22 cellular contexts compared by ENCODE assay signal in the genomic region with DNA sequence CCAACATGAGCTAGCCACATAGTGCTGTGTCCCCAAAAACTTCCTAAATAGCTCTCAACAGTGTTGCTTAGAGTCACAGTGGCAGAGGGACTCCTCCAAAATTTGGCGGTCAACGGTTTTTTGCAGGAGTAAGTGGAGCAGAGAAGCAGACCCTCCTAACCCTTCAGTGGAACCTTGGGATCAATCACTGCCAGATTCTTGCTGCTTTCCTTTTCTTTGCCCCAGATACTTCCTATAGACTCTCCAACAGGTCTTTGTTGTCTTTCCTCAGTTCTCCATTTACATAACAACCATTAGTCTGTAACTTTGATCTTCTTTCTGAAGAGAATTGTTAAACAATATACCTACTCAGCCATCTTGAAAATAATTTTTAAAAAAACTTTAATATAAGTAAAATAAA.
"Had no signal": no experiment of that assay in that cellular context is flagged by ENCODE, and none has a peak within 500 bp of the region (broad histone marks: within the 10 kb centered on the region; RNA-seq: fewer than 3 reads in every experiment).

No MANE protein-coding gene starts in this region.

- H3K27me3 ChIP-seq: SJSA1 had no signal

- FAIRE-seq: RCC 7860 had no signal

- H3K4me3 ChIP-seq: SJSA1, SK-N-MC had no signal

- H3K4me1 ChIP-seq: SJSA1 had no signal

- H3K27ac ChIP-seq: SJSA1, SK-N-MC had no signal

- DNase-seq: KBM-7, MV-4-11, NCI-H1048, NCI-H1105, NCI-H1417, NCI-H146, NCI-H187, NCI-H2029, NCI-H2081 treated with DMSO at 0.1 percent for 48 hours, NCI-H2171, NCI-H226, NCI-H446, NCI-H510A, NCI-H524 treated with DMSO at 0.1 percent for 48 hours, NCI-H69, NCI-H774, Right ventricle myocardium superior, RPMI8226, SIG-M5 had no signal

- H3K36me3 ChIP-seq: SJSA1 had no signal
